Comparison of ENCODE assay signal across 8 cellular contexts in the genomic region with DNA sequence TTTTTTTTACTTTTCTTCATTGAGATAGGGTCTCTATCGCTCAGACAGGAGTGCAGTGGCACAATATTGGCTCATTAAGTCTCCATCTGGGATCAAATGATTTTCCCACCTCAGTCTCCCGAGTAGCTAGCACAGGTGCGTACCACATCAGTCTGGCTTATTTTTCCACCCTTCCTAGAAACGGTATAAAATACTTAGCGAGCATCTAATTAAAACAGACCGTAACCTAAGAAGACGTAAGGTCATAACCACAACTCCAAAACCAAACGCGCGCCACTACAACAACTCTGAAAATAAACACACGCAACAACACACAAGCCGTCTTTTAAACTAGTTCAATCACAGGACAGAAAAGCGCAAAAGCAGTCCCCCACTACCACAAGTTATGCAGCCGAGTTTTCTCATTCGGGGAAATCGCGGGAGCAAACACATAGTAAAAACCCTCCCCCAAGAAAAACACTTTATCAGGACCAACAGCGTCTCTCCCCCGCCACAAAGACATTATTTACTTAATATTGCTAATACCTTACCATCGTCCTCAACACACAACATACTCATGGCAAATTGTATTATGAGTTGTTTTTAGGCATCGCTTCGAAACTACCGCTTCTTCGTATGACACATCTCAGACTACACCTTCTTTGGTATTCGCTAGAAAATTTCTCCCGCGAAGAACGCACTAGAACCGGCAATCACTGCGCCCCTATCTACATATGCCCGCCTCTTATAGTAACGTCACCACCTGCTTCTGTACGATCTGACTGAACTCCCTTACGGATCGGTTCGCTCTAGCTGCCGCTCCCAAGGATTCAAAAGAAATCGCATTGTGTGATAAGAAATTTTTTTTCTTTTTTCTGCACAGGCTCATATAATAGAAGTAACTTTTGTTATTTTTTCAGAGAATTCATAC. TPM values are rescaled to one million over a fixed set of nuclear protein-coding genes. Genes with fewer than 3 reads are reported as not detected.
A peak's percentile ranks its signal among the peaks of the same experiment; 100 is the strongest.
DNase-seq lines count a peak whose midpoint lies in the region; ATAC-seq and TF ChIP-seq lines count a peak whose summit lies in the region.

No MANE protein-coding gene starts in this region.

- H3K4me1 Mint-ChIP-seq in naive B cell = peaks cover 14 to 18% (median 16%) of the 10 kb centered on the region in 3 donors

- no peaks in the 10 kb centered on the region for H3K9me3 ChIP-seq in fibroblast of lung (ENCODE audit: control insufficient read depth, insufficient read depth, low read depth, low read length)

- no peaks in the 10 kb centered on the region for H3K4me1 ChIP-seq in fibroblast of lung (ENCODE audit: control insufficient read depth, extremely low read depth, insufficient read depth, low read length)

- no peaks in the 10 kb centered on the region for H3K36me3 Mint-ChIP-seq in naive B cell

- peak; percentile 98 for DNase-seq in DMS 273 (lab: John Stamatoyannopoulos, UW; ENCODE audit: unreplicated experiment)
- DNase-seq in Jurkat, Clone E6-1 (ENCODE audit: low read depth, low spot score) = peak; percentile 93
- peak; percentile 48 for DNase-seq in activated T-helper 1 cell treated with Interleukin-2 at 50 U/mL for 16 hours (ENCODE audit: low read depth)
- peak; percentile 99 to 100 for DNase-seq in fibroblast of lung (ENCODE audit: low read depth in 2 of 2)
- DNase-seq in naive B cell = peak; percentile 84
- peak; percentile 39 to 72 for DNase-seq in stimulated activated CD8-positive, alpha-beta memory T cell treated with anti-CD3 and anti-CD28 coated beads, Interleukin-7, amount 100 ng/mL, for 48 hours (ENCODE audit: extremely low read depth in 1 of 2, low read depth in 1 of 2)

- ATAC-seq in GM21528 (IDR thresholded peaks at IDR 0.05; ENCODE audit: low FRiP score, unreplicated experiment) = peak; percentile 81
- peak; percentile 80 to 81 for ATAC-seq in naive B cell (ENCODE audit: low read depth in 2 of 2)

- H3K27me3 Mint-ChIP-seq in naive B cell = peaks cover 0 to 6% (median 0%) of the 10 kb centered on the region in 3 donors

- H3K79me2 ChIP-seq in fibroblast of lung (ENCODE audit: control insufficient read depth, insufficient read depth, low read length) = no peaks in the 10 kb centered on the region

- H3K27ac ChIP-seq in fibroblast of lung (ENCODE audit: insufficient read depth, low read length) = peak overlapping the region; percentile 84

- H3K27me3 ChIP-seq in fibroblast of lung (ENCODE audit: control insufficient read depth, insufficient read depth, low read length) = no peaks in the 10 kb centered on the region

- no peak for TF ChIP-seq CTCF in fibroblast of lung (conservative IDR thresholded peaks at IDR 0.05 in 1 of 2, IDR thresholded peaks at IDR 0.05 in 1 of 2; ENCODE audit: low read depth in 1 of 2, low read length in 2 of 2)

- peaks cover 0 to 4% (median 0%) of the 10 kb centered on the region in 7 donors for H3K9me3 Mint-ChIP-seq in naive B cell

- peak overlapping the region; percentile 46 for H3K4me3 ChIP-seq in Jurkat, Clone E6-1 (ENCODE audit: low read length)
- H3K4me3 ChIP-seq in fibroblast of lung (replicated peaks in 1 of 4; ENCODE audit: control extremely low read depth in 1 of 4, insufficient read depth in 1 of 4, low read depth in 3 of 4, low read length in 4 of 4) = peak overlapping the region in 3 of 4 experiments; percentile 0 to 79 (median 41)

- H4K20me1 ChIP-seq in fibroblast of lung (ENCODE audit: control insufficient read depth, extremely low read depth, insufficient read depth, low read length) = no peaks in the 10 kb centered on the region

- H3K36me3 ChIP-seq in fibroblast of lung (ENCODE audit: control insufficient read depth, insufficient read depth, low read length) = no peaks in the 10 kb centered on the region

- H3K9ac ChIP-seq in fibroblast of lung (ENCODE audit: insufficient read depth, low read length) = peak overlapping the region; percentile 78

- H2AFZ ChIP-seq in fibroblast of lung (ENCODE audit: low read length) = peak overlapping the region; percentile 62

- H3K27ac Mint-ChIP-seq in naive B cell = peak overlapping the region; percentile 100

- peak overlapping the region; percentile 80 to 94 (median 87) for H3K4me3 Mint-ChIP-seq in naive B cell

- peak overlapping the region; percentile 92 for H3K4me2 ChIP-seq in fibroblast of lung (ENCODE audit: extremely low read depth, insufficient read depth, low read length)

TF ChIP-seq in PFSK-1, 5 proteins besides CTCF, POLR2A, EP300 and RAD21:
- TF ChIP-seq TAF1 (IDR thresholded peaks at IDR 0.05; ENCODE audit: borderline replicate concordance, insufficient read depth, low read length) (peak; percentile 74; the same call in 1 of the 2 replicates), POLR2AphosphoS5 (IDR thresholded peaks at IDR 0.05; ENCODE audit: low read depth, low read length) (peak; percentile 100), FOXP2 (optimal IDR thresholded peaks at IDR 0.05; ENCODE audit: borderline replicate concordance, extremely low read depth, extremely low read length, insufficient read depth) (no peak), SIN3A (IDR thresholded peaks at IDR 0.05; ENCODE audit: borderline replicate concordance, insufficient read depth, low read length) (peak; percentile 99; the same call in 1 of the 2 replicates)
- TF ChIP-seq, protein P1, sequence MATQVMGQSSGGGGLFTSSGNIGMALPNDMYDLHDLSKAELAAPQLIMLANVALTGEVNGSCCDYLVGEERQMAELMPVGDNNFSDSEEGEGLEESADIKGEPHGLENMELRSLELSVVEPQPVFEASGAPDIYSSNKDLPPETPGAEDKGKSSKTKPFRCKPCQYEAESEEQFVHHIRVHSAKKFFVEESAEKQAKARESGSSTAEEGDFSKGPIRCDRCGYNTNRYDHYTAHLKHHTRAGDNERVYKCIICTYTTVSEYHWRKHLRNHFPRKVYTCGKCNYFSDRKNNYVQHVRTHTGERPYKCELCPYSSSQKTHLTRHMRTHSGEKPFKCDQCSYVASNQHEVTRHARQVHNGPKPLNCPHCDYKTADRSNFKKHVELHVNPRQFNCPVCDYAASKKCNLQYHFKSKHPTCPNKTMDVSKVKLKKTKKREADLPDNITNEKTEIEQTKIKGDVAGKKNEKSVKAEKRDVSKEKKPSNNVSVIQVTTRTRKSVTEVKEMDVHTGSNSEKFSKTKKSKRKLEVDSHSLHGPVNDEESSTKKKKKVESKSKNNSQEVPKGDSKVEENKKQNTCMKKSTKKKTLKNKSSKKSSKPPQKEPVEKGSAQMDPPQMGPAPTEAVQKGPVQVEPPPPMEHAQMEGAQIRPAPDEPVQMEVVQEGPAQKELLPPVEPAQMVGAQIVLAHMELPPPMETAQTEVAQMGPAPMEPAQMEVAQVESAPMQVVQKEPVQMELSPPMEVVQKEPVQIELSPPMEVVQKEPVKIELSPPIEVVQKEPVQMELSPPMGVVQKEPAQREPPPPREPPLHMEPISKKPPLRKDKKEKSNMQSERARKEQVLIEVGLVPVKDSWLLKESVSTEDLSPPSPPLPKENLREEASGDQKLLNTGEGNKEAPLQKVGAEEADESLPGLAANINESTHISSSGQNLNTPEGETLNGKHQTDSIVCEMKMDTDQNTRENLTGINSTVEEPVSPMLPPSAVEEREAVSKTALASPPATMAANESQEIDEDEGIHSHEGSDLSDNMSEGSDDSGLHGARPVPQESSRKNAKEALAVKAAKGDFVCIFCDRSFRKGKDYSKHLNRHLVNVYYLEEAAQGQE (IDR thresholded peaks at IDR 0.05; ENCODE audit: insufficient read depth in 1 of 2, low read depth in 2 of 2, low read length in 2 of 2) = peak in 1 of 2 experiments; percentile 66; a peak in 2 of 4 replicates

RNA-seq across cellular contexts. Expression of a gene that starts 32.8 kb away (rescaled TPM):
- polyA plus RNA-seq in Jurkat, Clone E6-1 (2012; ENCODE audit: insufficient read depth, insufficient read length) = 0.25 TPM
- polyA plus RNA-seq in PFSK-1 (2012; ENCODE audit: insufficient read length, low read depth) = not detected
- under 0.01 TPM in 2 replicates for total RNA-seq in fibroblast of lung
- polyA plus RNA-seq in fibroblast of lung = 0.01 and 0.03 TPM in 2 replicates
- polyA plus RNA-seq in fibroblast of lung (2012) = 0.17 TPM in 1 of 2 replicates, not detected in the other
- not detected in 2 replicates for polyA minus RNA-seq in fibroblast of lung (ENCODE audit: low replicate concordance)
- polyA plus RNA-seq in naive B cell (ENCODE audit: low read depth in 6 of 6) = 1 to 10 TPM in 1 of 6 donors, under 1 TPM in 2, not detected in 3; 0.26 to 1.0 (median 0.44) TPM

RNA-seq across cellular contexts. Expression of a gene that starts 33.3 kb away (rescaled TPM):
- 103 TPM for polyA plus RNA-seq in Jurkat, Clone E6-1 (2012; ENCODE audit: insufficient read depth, insufficient read length)
- 26.3 TPM for polyA plus RNA-seq in PFSK-1 (2012; ENCODE audit: insufficient read length, low read depth)
- total RNA-seq in fibroblast of lung = 26.5 and 29.1 TPM in 2 replicates
- polyA plus RNA-seq in fibroblast of lung = 27.7 and 34.8 TPM in 2 replicates
- polyA plus RNA-seq in fibroblast of lung (2012) = 21.3 and 28.3 TPM in 2 replicates
- polyA minus RNA-seq in fibroblast of lung (ENCODE audit: low replicate concordance) = 3.4 and 8.0 TPM in 2 replicates
- polyA plus RNA-seq in naive B cell (ENCODE audit: low read depth in 6 of 6) = 10 to 100 TPM; 44.9 to 96.2 (median 53.0) TPM

Comparison
In these comparisons a context has a peak if more than half of its experiments do, and no peak if none do; other contexts are left out.
1. Peak in every context shown above with its lines: DNase-seq, ATAC-seq, H3K4me3 ChIP-seq and H3K27ac ChIP-seq.
2. DNase-seq: peak in every context shown above with its lines; median percentile 100 in fibroblast of lung; 98 in DMS 273; 93 in Jurkat, Clone E6-1; 84 in naive B cell; 56 in stimulated activated CD8-positive, alpha-beta memory T cell treated with anti-CD3 and anti-CD28 coated beads, Interleukin-7, amount 100 ng/mL, for 48 hours; 48 in activated T-helper 1 cell treated with Interleukin-2 at 50 U/mL for 16 hours.